Comparison of ENCODE assay signal across 2 cellular contexts in the genomic region with DNA sequence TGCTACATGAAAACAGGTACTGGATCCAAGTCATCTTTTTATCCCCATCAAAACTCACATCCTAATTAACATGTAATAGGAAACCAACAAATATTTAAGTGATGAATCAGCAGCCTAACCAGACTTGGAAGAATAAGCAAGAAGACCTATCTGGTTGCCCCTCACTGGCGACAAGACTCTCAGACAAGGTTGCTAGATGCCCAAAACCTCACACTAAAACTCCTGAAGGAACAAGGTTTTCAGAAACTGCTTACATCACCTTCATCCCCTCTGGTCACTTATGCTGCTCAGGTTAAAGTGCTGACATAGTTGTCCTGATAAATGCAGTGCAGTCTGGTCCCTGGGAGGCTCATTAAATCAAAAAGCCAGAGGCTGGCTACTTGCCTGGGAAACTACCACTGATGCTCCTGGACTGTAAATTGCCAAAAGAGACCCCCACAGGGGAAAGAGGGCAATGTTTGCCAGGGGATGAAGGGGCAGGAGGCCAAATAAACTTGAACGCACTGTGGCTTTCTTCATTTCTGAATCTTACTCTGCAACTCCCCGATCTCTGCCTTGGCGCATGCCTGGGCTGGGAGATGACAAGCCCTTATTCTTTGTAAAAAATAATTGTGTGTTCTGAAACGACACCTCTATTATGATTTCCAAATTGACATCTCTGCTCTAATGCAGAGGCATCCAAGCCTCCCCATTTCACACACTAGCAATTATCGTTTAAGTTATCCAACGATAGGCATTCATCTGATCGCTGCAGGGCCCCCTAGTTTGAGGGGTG.
TF ChIP-seq lines count a peak whose summit lies in the region.

No MANE protein-coding gene starts in this region.

TF ChIP-seq in GM23338, 12 proteins besides CTCF, POLR2A, EP300 and RAD21 (continues in another document):
- TF ChIP-seq STAT1 (IDR thresholded peaks at IDR 0.05; ENCODE audit: unreplicated experiment) (no peak), ZNF114 (CRISPR knock-in tag; IDR thresholded peaks at IDR 0.05) (no peak), JUNB (IDR thresholded peaks at IDR 0.05; ENCODE audit: unreplicated experiment) (no peak), EZH2phosphoT487 (IDR thresholded peaks at IDR 0.05; ENCODE audit: unreplicated experiment) (no peak), EZH2 (IDR thresholded peaks at IDR 0.05; ENCODE audit: low read depth, unreplicated experiment) (no peak), CREB1 (CRISPR knock-in tag; IDR thresholded peaks at IDR 0.05; ENCODE audit: low read depth) (no peak)
- TF ChIP-seq, protein P1, sequence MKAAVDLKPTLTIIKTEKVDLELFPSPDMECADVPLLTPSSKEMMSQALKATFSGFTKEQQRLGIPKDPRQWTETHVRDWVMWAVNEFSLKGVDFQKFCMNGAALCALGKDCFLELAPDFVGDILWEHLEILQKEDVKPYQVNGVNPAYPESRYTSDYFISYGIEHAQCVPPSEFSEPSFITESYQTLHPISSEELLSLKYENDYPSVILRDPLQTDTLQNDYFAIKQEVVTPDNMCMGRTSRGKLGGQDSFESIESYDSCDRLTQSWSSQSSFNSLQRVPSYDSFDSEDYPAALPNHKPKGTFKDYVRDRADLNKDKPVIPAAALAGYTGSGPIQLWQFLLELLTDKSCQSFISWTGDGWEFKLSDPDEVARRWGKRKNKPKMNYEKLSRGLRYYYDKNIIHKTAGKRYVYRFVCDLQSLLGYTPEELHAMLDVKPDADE (IDR thresholded peaks at IDR 0.05): no peak
- TF ChIP-seq, protein P2, sequence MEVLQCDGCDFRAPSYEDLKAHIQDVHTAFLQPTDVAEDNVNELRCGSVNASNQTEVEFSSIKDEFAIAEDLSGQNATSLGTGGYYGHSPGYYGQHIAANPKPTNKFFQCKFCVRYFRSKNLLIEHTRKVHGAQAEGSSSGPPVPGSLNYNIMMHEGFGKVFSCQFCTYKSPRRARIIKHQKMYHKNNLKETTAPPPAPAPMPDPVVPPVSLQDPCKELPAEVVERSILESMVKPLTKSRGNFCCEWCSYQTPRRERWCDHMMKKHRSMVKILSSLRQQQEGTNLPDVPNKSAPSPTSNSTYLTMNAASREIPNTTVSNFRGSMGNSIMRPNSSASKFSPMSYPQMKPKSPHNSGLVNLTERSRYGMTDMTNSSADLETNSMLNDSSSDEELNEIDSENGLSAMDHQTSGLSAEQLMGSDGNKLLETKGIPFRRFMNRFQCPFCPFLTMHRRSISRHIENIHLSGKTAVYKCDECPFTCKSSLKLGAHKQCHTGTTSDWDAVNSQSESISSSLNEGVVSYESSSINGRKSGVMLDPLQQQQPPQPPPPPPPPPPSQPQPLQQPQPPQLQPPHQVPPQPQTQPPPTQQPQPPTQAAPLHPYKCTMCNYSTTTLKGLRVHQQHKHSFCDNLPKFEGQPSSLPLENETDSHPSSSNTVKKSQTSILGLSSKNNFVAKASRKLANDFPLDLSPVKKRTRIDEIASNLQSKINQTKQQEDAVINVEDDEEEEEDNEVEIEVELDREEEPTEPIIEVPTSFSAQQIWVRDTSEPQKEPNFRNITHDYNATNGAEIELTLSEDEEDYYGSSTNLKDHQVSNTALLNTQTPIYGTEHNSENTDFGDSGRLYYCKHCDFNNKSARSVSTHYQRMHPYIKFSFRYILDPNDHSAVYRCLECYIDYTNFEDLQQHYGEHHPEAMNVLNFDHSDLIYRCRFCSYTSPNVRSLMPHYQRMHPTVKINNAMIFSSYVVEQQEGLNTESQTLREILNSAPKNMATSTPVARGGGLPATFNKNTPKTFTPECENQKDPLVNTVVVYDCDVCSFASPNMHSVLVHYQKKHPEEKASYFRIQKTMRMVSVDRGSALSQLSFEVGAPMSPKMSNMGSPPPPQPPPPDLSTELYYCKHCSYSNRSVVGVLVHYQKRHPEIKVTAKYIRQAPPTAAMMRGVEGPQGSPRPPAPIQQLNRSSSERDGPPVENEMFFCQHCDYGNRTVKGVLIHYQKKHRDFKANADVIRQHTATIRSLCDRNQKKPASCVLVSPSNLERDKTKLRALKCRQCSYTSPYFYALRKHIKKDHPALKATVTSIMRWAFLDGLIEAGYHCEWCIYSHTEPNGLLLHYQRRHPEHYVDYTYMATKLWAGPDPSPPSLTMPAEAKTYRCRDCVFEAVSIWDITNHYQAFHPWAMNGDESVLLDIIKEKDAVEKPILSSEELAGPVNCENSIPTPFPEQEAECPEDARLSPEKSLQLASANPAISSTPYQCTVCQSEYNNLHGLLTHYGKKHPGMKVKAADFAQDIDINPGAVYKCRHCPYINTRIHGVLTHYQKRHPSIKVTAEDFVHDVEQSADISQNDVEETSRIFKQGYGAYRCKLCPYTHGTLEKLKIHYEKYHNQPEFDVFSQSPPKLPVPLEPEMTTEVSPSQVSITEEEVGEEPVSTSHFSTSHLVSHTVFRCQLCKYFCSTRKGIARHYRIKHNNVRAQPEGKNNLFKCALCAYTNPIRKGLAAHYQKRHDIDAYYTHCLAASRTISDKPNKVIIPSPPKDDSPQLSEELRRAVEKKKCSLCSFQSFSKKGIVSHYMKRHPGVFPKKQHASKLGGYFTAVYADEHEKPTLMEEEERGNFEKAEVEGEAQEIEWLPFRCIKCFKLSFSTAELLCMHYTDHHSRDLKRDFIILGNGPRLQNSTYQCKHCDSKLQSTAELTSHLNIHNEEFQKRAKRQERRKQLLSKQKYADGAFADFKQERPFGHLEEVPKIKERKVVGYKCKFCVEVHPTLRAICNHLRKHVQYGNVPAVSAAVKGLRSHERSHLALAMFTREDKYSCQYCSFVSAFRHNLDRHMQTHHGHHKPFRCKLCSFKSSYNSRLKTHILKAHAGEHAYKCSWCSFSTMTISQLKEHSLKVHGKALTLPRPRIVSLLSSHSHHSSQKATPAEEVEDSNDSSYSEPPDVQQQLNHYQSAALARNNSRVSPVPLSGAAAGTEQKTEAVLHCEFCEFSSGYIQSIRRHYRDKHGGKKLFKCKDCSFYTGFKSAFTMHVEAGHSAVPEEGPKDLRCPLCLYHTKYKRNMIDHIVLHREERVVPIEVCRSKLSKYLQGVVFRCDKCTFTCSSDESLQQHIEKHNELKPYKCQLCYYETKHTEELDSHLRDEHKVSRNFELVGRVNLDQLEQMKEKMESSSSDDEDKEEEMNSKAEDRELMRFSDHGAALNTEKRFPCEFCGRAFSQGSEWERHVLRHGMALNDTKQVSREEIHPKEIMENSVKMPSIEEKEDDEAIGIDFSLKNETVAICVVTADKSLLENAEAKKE (CRISPR knock-in tag; IDR thresholded peaks at IDR 0.05): no peak

TF ChIP-seq in H1, 55 proteins besides CTCF, POLR2A, EP300 and RAD21:
- no peak for TF ChIP-seq TEAD4 (IDR thresholded peaks at IDR 0.05; ENCODE audit: low read depth, low read length)
- no peak for TF ChIP-seq NANOG (IDR thresholded peaks at IDR 0.05; ENCODE audit: insufficient read depth, low read depth, low read length, poor library complexity, severe bottlenecking)
- TF ChIP-seq PHF8 (conservative IDR thresholded peaks at IDR 0.05; ENCODE audit: low read depth, low read length): no peak
- peak; percentile 48; the same call in 1 of the 2 replicates for TF ChIP-seq JUND (IDR thresholded peaks at IDR 0.05; ENCODE audit: low read length)
- no peak for TF ChIP-seq HDAC6 (IDR thresholded peaks at IDR 0.05; ENCODE audit: low read depth, low read length)
